Comparison of ENCODE assay signal across 30 cellular contexts in the genomic region with DNA sequence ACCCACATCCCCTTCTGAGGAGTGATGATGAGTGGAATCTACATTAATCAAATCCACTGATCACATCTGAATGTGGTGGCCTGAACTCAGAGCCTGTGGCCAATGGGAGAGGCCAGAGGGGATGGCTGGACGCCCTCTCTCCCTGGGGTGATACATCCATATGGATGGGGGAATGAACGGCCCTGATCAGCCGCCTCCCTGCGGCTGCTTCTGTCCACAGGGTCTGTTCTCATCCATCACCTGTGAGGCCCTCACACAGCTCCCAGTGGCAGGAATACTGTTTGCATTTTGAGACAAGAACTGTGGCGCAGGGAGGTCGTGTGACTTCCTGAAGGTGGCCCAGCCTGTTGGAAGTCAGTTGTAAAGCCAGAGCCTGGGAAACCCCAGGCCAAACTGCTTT.
DNase-seq lines count a peak whose midpoint lies in the region; ATAC-seq, FAIRE-seq and TF ChIP-seq lines count a peak whose summit lies in the region.
"Had no signal": no experiment of that assay in that cellular context is flagged by ENCODE, and none has a peak within 500 bp of the region (broad histone marks: within the 10 kb centered on the region; RNA-seq: fewer than 3 reads in every experiment).

No MANE protein-coding gene starts in this region.

- H3K4me1 Mint-ChIP-seq in stimulated activated naive CD8-positive, alpha-beta T cell treated with anti-CD3 and anti-CD28 coated beads, Interleukin-15, amount 100 ng/mL, for 72 hours: no peaks in the 10 kb centered on the region
- H3K4me1 Mint-ChIP-seq: stimulated activated naive B cell treated with anti-CD40 and anti-IgM and Interleukin-4, amounts not matched to agents 10 μg/mL and 1 μg/mL and 100 μg/mL, for 72 hours had no signal

- no peak for FAIRE-seq in kidney (lab: Jason Lieb, UNC)
- FAIRE-seq: endothelial cell of umbilical vein, frontal cortex, GM12892 had no signal

- intact Hi-C loops in heart left ventricle (cut with DNase I) (no loop called here), heart right ventricle (cut with DNase I) (no loop called here), kidney (cut with DNase I) (no loop called here), sciatic nerve (cut with DNase I) (no loop called here)

- no peaks in the 10 kb centered on the region for H3K9me3 Mint-ChIP-seq in stimulated activated naive CD8-positive, alpha-beta T cell treated with anti-CD3 and anti-CD28 coated beads, Interleukin-15, amount 100 ng/mL, for 72 hours
- H3K9me3 Mint-ChIP-seq: HFFc6; stimulated activated naive B cell treated with anti-CD40 and anti-IgM and Interleukin-4, amounts not matched to agents 10 μg/mL and 1 μg/mL and 100 μg/mL, for 72 hours had no signal

- no peaks in the 10 kb centered on the region for H3K4me1 ChIP-seq in heart left ventricle
- no peaks in the 10 kb centered on the region for H3K4me1 ChIP-seq in heart right ventricle
- H3K4me1 ChIP-seq in RWPE2 (ENCODE audit: insufficient read depth, poor library complexity, severe bottlenecking): peaks cover 9% of the 10 kb centered on the region
- no peaks in the 10 kb centered on the region for H3K4me1 ChIP-seq in kidney (ENCODE audit: control insufficient read depth in 1 of 2, insufficient read depth in 1 of 2, low read depth in 1 of 2, low read length in 2 of 2)
- H3K4me1 ChIP-seq: adrenal gland, upper lobe of left lung had no signal

- peaks cover 39% of the 10 kb centered on the region for H3K27me3 Mint-ChIP-seq in stimulated activated naive CD8-positive, alpha-beta T cell treated with anti-CD3 and anti-CD28 coated beads, Interleukin-15, amount 100 ng/mL, for 72 hours

- no peak overlapping the region for H3K9ac ChIP-seq in kidney (ENCODE audit: low read length in 2 of 2)

- H3K4me3 ChIP-seq in heart left ventricle (no peak overlapping the region), heart right ventricle (no peak overlapping the region), RWPE2 (ENCODE audit: severe bottlenecking) (no peak overlapping the region), kidney (ENCODE audit: low read length in 2 of 2) (no peak overlapping the region)
- H3K4me3 ChIP-seq: adrenal gland, PC-9, upper lobe of left lung had no signal

- ATAC-seq in heart left ventricle (no peak), heart right ventricle (no peak), RWPE2 (ENCODE audit: low read depth) (no peak), sciatic nerve (no peak)
- ATAC-seq in stimulated activated naive CD8-positive, alpha-beta T cell treated with anti-CD3 and anti-CD28 coated beads, Interleukin-15, amount 100 ng/mL, for 72 hours: no peak
- ATAC-seq: stimulated activated naive B cell treated with anti-CD40 and anti-IgM and Interleukin-4, amounts not matched to agents 10 μg/mL and 1 μg/mL and 100 μg/mL, for 72 hours had no signal

- no peak for TF ChIP-seq POLR2A in heart left ventricle (IDR thresholded peaks at IDR 0.05)

- H3K27ac ChIP-seq in heart left ventricle (no peak overlapping the region), heart right ventricle (no peak overlapping the region), RWPE2 (ENCODE audit: poor library complexity, severe bottlenecking) (no peak overlapping the region), kidney (ENCODE audit: low read depth in 2 of 2, low read length in 2 of 2) (no peak overlapping the region)
- H3K27ac ChIP-seq: adrenal gland, brain microvascular endothelial cell, PC-9, upper lobe of left lung had no signal

- no peak overlapping the region for H3K4me3 Mint-ChIP-seq in stimulated activated naive CD8-positive, alpha-beta T cell treated with anti-CD3 and anti-CD28 coated beads, Interleukin-15, amount 100 ng/mL, for 72 hours
- H3K4me3 Mint-ChIP-seq: HFFc6; stimulated activated naive B cell treated with anti-CD40 and anti-IgM and Interleukin-4, amounts not matched to agents 10 μg/mL and 1 μg/mL and 100 μg/mL, for 72 hours had no signal

- H3K27ac Mint-ChIP-seq in stimulated activated naive CD8-positive, alpha-beta T cell treated with anti-CD3 and anti-CD28 coated beads, Interleukin-15, amount 100 ng/mL, for 72 hours: peak overlapping the region in 1 of 2 donors; percentile 27
- H3K27ac Mint-ChIP-seq: HFFc6; stimulated activated naive B cell treated with anti-CD40 and anti-IgM and Interleukin-4, amounts not matched to agents 10 μg/mL and 1 μg/mL and 100 μg/mL, for 72 hours had no signal

- TF ChIP-seq CTCF in heart left ventricle (IDR thresholded peaks at IDR 0.05) (no peak), heart right ventricle (IDR thresholded peaks at IDR 0.05) (no peak), RWPE2 (IDR thresholded peaks at IDR 0.05; ENCODE audit: poor library complexity, severe bottlenecking) (no peak), kidney (IDR thresholded peaks at IDR 0.05; ENCODE audit: borderline replicate concordance, extremely low read depth, insufficient read depth) (no peak)

- H3K36me3 ChIP-seq in heart left ventricle (no peaks in the 10 kb centered on the region), heart right ventricle (no peaks in the 10 kb centered on the region), RWPE2 (ENCODE audit: low read depth) (no peaks in the 10 kb centered on the region), kidney (ENCODE audit: control insufficient read depth in 1 of 2, insufficient read depth in 2 of 2, low read length in 2 of 2) (no peaks in the 10 kb centered on the region)
- H3K36me3 ChIP-seq: adrenal gland, brain microvascular endothelial cell, upper lobe of left lung had no signal

- H3K27me3 ChIP-seq in heart left ventricle: peaks cover 0 to 5% (median 0%) of the 10 kb centered on the region in 9 donors
- H3K27me3 ChIP-seq in heart right ventricle: peaks cover 0 to 36% (median 0%) of the 10 kb centered on the region in 7 donors
- no peaks in the 10 kb centered on the region for H3K27me3 ChIP-seq in RWPE2 (ENCODE audit: insufficient read depth, poor library complexity, severe bottlenecking)
- H3K27me3 ChIP-seq: adrenal gland, upper lobe of left lung had no signal

- DNase-seq in heart left ventricle: peak in 3 of 5 donors; percentile 6 to 27 (median 8)
- DNase-seq in heart right ventricle: no peak
- DNase-seq in RWPE2 (ENCODE audit: low spot score): peak; percentile 27
- peak; percentile 46 for DNase-seq in kidney
- DNase-seq in sciatic nerve (ENCODE audit: low spot score): peak; percentile 31
- no peak for DNase-seq in NOMO-1 treated with dmso at 0.1 percent for 144 hours (lab: John Stamatoyannopoulos, UW; ENCODE audit: unreplicated experiment)
- DNase-seq in stimulated activated naive CD8-positive, alpha-beta T cell treated with anti-CD3 and anti-CD28 coated beads, Interleukin-15, amount 100 ng/mL, for 72 hours: no peak
- DNase-seq in AG08395 (ENCODE audit: low spot score): no peak
- DNase-seq: ACHN; activated CD4-positive, alpha-beta T cell treated with anti-CD3 and anti-CD28 coated beads for 4 hours; activated CD8-positive, alpha-beta memory T cell treated with anti-CD3 and anti-CD28 coated beads for 24 hours; activated gamma-delta T cell; activated T-cell treated with anti-CD3 and anti-CD28 coated beads for 4 hours; brain microvascular endothelial cell; C1 segment of cervical spinal cord; HFFc6; hippocampal formation; Kasumi-1; mesenchymal stem cell; NCI-H1417 treated with DMSO at 0.1 percent for 48 hours; NCI-H2081; NCI-H226; stimulated activated naive B cell treated with anti-CD40 and anti-IgM and Interleukin-4, amounts not matched to agents 10 μg/mL and 1 μg/mL and 100 μg/mL, for 72 hours; SW 1271 had no signal

- H3K9me3 ChIP-seq in heart left ventricle (no peaks in the 10 kb centered on the region), heart right ventricle (no peaks in the 10 kb centered on the region), RWPE2 (ENCODE audit: severe bottlenecking) (no peaks in the 10 kb centered on the region), kidney (ENCODE audit: control insufficient read depth in 1 of 2, low read length in 2 of 2) (no peaks in the 10 kb centered on the region)
- H3K9me3 ChIP-seq: adrenal gland, upper lobe of left lung had no signal

- WGBS in heart left ventricle, 4 donors: 62 to 87% (median 80%) methylated on average over 4 to 6 of the region's 6 CpGs
- 74 to 85% methylated on average over 6 of the region's 6 CpGs for WGBS in heart right ventricle, 2 donors

Comparison
In these comparisons a context has a peak if more than half of its experiments do, and no peak if none do; other contexts are left out.
1. DNase-seq: peak in heart left ventricle (3 of 5), RWPE2 (single experiment), kidney (single experiment) and sciatic nerve (single experiment); none in heart right ventricle (0 of 2), NOMO-1 treated with dmso at 0.1 percent for 144 hours (single experiment), stimulated activated naive CD8-positive, alpha-beta T cell treated with anti-CD3 and anti-CD28 coated beads, Interleukin-15, amount 100 ng/mL, for 72 hours (0 of 2) and AG08395 (single experiment).